1 cellular context compared by ENCODE assay signal in genomic region chr2:1855150-1855549, GRCh38.
TF ChIP-seq lines count a peak whose summit lies in the region.

No MANE protein-coding gene starts in this region.

TF ChIP-seq in GM23338, 12 proteins besides CTCF, POLR2A, EP300 and RAD21 (continued from another document):
- TF ChIP-seq, protein P1, sequence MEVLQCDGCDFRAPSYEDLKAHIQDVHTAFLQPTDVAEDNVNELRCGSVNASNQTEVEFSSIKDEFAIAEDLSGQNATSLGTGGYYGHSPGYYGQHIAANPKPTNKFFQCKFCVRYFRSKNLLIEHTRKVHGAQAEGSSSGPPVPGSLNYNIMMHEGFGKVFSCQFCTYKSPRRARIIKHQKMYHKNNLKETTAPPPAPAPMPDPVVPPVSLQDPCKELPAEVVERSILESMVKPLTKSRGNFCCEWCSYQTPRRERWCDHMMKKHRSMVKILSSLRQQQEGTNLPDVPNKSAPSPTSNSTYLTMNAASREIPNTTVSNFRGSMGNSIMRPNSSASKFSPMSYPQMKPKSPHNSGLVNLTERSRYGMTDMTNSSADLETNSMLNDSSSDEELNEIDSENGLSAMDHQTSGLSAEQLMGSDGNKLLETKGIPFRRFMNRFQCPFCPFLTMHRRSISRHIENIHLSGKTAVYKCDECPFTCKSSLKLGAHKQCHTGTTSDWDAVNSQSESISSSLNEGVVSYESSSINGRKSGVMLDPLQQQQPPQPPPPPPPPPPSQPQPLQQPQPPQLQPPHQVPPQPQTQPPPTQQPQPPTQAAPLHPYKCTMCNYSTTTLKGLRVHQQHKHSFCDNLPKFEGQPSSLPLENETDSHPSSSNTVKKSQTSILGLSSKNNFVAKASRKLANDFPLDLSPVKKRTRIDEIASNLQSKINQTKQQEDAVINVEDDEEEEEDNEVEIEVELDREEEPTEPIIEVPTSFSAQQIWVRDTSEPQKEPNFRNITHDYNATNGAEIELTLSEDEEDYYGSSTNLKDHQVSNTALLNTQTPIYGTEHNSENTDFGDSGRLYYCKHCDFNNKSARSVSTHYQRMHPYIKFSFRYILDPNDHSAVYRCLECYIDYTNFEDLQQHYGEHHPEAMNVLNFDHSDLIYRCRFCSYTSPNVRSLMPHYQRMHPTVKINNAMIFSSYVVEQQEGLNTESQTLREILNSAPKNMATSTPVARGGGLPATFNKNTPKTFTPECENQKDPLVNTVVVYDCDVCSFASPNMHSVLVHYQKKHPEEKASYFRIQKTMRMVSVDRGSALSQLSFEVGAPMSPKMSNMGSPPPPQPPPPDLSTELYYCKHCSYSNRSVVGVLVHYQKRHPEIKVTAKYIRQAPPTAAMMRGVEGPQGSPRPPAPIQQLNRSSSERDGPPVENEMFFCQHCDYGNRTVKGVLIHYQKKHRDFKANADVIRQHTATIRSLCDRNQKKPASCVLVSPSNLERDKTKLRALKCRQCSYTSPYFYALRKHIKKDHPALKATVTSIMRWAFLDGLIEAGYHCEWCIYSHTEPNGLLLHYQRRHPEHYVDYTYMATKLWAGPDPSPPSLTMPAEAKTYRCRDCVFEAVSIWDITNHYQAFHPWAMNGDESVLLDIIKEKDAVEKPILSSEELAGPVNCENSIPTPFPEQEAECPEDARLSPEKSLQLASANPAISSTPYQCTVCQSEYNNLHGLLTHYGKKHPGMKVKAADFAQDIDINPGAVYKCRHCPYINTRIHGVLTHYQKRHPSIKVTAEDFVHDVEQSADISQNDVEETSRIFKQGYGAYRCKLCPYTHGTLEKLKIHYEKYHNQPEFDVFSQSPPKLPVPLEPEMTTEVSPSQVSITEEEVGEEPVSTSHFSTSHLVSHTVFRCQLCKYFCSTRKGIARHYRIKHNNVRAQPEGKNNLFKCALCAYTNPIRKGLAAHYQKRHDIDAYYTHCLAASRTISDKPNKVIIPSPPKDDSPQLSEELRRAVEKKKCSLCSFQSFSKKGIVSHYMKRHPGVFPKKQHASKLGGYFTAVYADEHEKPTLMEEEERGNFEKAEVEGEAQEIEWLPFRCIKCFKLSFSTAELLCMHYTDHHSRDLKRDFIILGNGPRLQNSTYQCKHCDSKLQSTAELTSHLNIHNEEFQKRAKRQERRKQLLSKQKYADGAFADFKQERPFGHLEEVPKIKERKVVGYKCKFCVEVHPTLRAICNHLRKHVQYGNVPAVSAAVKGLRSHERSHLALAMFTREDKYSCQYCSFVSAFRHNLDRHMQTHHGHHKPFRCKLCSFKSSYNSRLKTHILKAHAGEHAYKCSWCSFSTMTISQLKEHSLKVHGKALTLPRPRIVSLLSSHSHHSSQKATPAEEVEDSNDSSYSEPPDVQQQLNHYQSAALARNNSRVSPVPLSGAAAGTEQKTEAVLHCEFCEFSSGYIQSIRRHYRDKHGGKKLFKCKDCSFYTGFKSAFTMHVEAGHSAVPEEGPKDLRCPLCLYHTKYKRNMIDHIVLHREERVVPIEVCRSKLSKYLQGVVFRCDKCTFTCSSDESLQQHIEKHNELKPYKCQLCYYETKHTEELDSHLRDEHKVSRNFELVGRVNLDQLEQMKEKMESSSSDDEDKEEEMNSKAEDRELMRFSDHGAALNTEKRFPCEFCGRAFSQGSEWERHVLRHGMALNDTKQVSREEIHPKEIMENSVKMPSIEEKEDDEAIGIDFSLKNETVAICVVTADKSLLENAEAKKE (CRISPR knock-in tag; IDR thresholded peaks at IDR 0.05), result no peak
TF ChIP-seq in GM23338: peak in this region for 0.
